1 cellular context compared by ENCODE assay signal in genomic region chr2:227848586-227848985, GRCh38.
A peak's percentile ranks its signal among the peaks of the same experiment; 100 is the strongest.
TF ChIP-seq lines count a peak whose summit lies in the region.

No MANE protein-coding gene starts in this region.

TF ChIP-seq in HCT116, 20 proteins besides CTCF, POLR2A, EP300 and RAD21 (continued from another document):
- 0 out of 2 replicates have a peak, but pooled peaks have one; percentile 15 for TF ChIP-seq FOSL1 (IDR thresholded peaks at IDR 0.05; ENCODE audit: low read depth)
- TF ChIP-seq EZH2phosphoT487 (IDR thresholded peaks at IDR 0.05; ENCODE audit: borderline replicate concordance) = no peak
